9 cellular contexts compared by ENCODE assay signal in the genomic region with DNA sequence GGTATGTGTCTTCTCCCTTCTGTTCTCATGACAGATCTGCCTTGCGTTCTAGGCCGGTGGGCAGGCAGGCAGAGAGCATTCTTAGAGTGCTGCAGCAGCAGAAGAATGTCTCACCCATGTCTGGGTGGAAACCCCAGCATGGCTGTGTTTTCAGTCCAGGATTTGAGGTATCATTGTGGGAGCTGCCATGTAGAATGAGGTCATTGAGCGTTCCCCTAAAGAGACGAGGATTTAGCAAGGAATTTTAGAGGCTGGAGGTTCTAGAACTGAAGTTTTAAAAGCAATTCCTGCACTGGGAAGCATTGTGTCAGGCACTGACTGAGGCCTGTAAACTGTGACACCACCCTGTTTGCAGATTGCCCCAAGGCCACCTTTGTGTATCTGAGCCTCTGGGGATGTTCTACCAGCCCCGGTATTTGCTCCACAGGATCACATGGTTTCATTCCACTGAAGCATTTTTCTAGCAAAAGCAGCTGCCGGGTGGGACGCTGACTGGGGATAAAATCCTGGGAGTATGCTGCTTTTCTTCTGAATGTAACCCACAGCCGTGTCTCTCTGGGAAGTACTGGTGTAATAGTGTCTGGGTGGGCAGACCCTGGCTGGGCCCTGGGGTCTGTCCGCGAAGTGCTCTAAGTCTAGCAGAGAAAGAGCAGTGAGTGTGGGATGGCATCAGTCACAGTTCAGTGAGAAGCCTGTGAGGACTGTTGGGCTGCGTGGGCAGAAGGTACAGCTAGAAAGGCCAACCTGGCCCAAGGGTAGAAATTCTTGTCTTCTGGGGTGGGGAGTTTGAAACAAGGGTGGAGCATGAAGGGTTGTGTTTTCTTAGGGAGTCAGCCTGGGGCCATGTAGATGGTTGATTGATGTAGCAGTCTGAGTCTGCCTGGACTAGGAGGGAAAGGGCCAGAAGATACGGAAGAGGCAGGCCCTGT. TPM values are rescaled to one million over a fixed set of nuclear protein-coding genes. Genes with fewer than 3 reads are reported as not detected.
DNase-seq lines count a peak whose midpoint lies in the region; ATAC-seq and TF ChIP-seq lines count a peak whose summit lies in the region.
"Had no signal": no experiment of that assay in that cellular context is flagged by ENCODE, and none has a peak within 500 bp of the region (broad histone marks: within the 10 kb centered on the region; RNA-seq: fewer than 3 reads in every experiment).

No MANE protein-coding gene starts in this region.

- no peak overlapping the region for H2BK20ac ChIP-seq in IMR-90 (ENCODE audit: low read depth, low read length)

- no peak overlapping the region for H3K27ac ChIP-seq in IMR-90 (ENCODE audit: insufficient read depth, low read length)
- H3K27ac ChIP-seq in endodermal cell (ENCODE audit: low read depth, low read length), result no peak overlapping the region
- H3K27ac ChIP-seq in trophoblast cell (ENCODE audit: low read depth, low read length), result peak overlapping the region; percentile 94

- H4K5ac ChIP-seq in IMR-90 (ENCODE audit: low read depth, low read length), result no peak overlapping the region

- peaks cover 85% of the 10 kb centered on the region for H3K36me3 ChIP-seq in IMR-90 (ENCODE audit: control insufficient read depth, insufficient read depth, low read length)
- H3K36me3 ChIP-seq in endodermal cell (ENCODE audit: control insufficient read depth, insufficient read depth, low read length), result peaks cover 84% of the 10 kb centered on the region
- H3K36me3 ChIP-seq in trophoblast cell (ENCODE audit: control insufficient read depth in 1 of 2, insufficient read depth in 2 of 2, low read length in 2 of 2), result peaks cover 69 to 70% of the 10 kb centered on the region in 2 experiments

- H3K79me2 ChIP-seq in trophoblast cell (ENCODE audit: control insufficient read depth, insufficient read depth, low read length, poor library complexity), result no peaks in the 10 kb centered on the region

- WGBS in IMR-90 (ENCODE audit: extremely low coverage in 2 of 2, insufficient read length in 1 of 2), 2 experiments, result 96% methylated on average over 7 of the region's 12 CpGs; no CpG with 5 or more reads in 1 of the 2 experiments
- WGBS in endodermal cell (ENCODE audit: insufficient coverage in 1 of 2, insufficient read length in 1 of 2), 2 experiments, result 93 to 95% methylated on average over 9 to 12 of the region's 12 CpGs
- no CpG with 5 or more reads among the region's 12 CpGs for WGBS in trophoblast cell (ENCODE audit: extremely low coverage, insufficient coverage, insufficient read length)

- H3K79me1 ChIP-seq in IMR-90 (ENCODE audit: low read depth in 1 of 2, low read length in 2 of 2) (peaks cover 13 to 62% of the 10 kb centered on the region in 2 experiments; a peak in 3 of 4 replicates), trophoblast cell (ENCODE audit: low read length) (peaks cover 12% of the 10 kb centered on the region)

- H3K23ac ChIP-seq in IMR-90 (ENCODE audit: low read depth, low read length) (no peak overlapping the region), trophoblast cell (ENCODE audit: low read length) (no peak overlapping the region)

- peak overlapping the region; percentile 51 for H2AK9ac ChIP-seq in IMR-90 (replicated peaks; ENCODE audit: low read depth, low read length, poor library complexity)

- H3K27me3 Mint-ChIP-seq in endodermal cell (ENCODE audit: insufficient read depth), result no peaks in the 10 kb centered on the region
- H3K27me3 Mint-ChIP-seq: activated naive CD8-positive, alpha-beta T cell had no signal

- H3K18ac ChIP-seq in IMR-90 (ENCODE audit: low read depth, low read length) (no peak overlapping the region), trophoblast cell (ENCODE audit: low read length) (peak overlapping the region; percentile 85)

- H3K14ac ChIP-seq in IMR-90 (replicated peaks; ENCODE audit: low read depth, low read length), result no peak overlapping the region
- peak overlapping the region; percentile 68 for H3K14ac ChIP-seq in trophoblast cell (ENCODE audit: low read length)

- dilution Hi-C loops in IMR-90 (cut with HindIII; ENCODE audit: low sequenced_read_pairs, unreplicated experiment), result no loop called here

- H4K91ac ChIP-seq in IMR-90 (ENCODE audit: insufficient read depth, low read depth, low read length) (no peak overlapping the region), trophoblast cell (ENCODE audit: low read depth, low read length) (peak overlapping the region; percentile 63)

- no TSS peak for BruUV-seq in IMR-90 (replicated peaks; lab: Mats Ljungman, UMichigan)

- no peaks in the 10 kb centered on the region for H3K9me1 ChIP-seq in IMR-90 (ENCODE audit: insufficient read depth, low read length)

- CTCF ChIA-PET in IMR-90 (lab: Yijun Ruan, JAX), result no interaction called here

- peak overlapping the region; percentile 37 for H2BK12ac ChIP-seq in trophoblast cell (ENCODE audit: low read length)

- no peak overlapping the region for H4K8ac ChIP-seq in IMR-90 (ENCODE audit: low read depth in 2 of 2, low read length in 2 of 2)
- H4K8ac ChIP-seq in trophoblast cell (ENCODE audit: low read depth, low read length), result peak overlapping the region; percentile 57

- peaks cover 77% of the 10 kb centered on the region for H3K36me3 Mint-ChIP-seq in endodermal cell (ENCODE audit: low read depth)

- H3K9me3 Mint-ChIP-seq in endodermal cell, result no peaks in the 10 kb centered on the region

- H3K27ac Mint-ChIP-seq in endodermal cell, result peak overlapping the region; percentile 60
- H3K27ac Mint-ChIP-seq: activated naive CD8-positive, alpha-beta T cell had no signal

- H3K4me1 Mint-ChIP-seq in endodermal cell, result no peaks in the 10 kb centered on the region

- intact Hi-C loops in IMR-90 (cut with micrococcal nuclease), result no loop called here

- DNase-seq in IMR-90 (no peak), endodermal cell (no peak), trophoblast cell (peak; percentile 93 to 96), GM13976 (ENCODE audit: low spot score) (no peak), cerebellum (ENCODE audit: low spot score) (no peak)
- DNase-seq: activated CD4-positive, CD25-positive, alpha-beta regulatory T cell; stimulated activated CD4-positive, alpha-beta T cell treated with anti-CD3 and anti-CD28 coated beads, Interleukin-2, amount 100 ng/mL, for 24 hours had no signal

- H3K9ac ChIP-seq in IMR-90 (ENCODE audit: low read depth, low read length) (no peak overlapping the region), endodermal cell (ENCODE audit: extremely low read depth, low read length, poor library complexity, severe bottlenecking) (no peak overlapping the region), trophoblast cell (ENCODE audit: low read length) (peak overlapping the region; percentile 20)

- ATAC-seq in IMR-90 (ENCODE audit: low read depth) (peak; percentile 38), GM18909 (IDR thresholded peaks at IDR 0.05; ENCODE audit: poor library complexity, unreplicated experiment) (no peak)

- no peak for TF ChIP-seq CTCF in IMR-90 (conservative IDR thresholded peaks at IDR 0.05; ENCODE audit: low read depth, low read length)
- no peak for TF ChIP-seq CTCF in endodermal cell (conservative IDR thresholded peaks at IDR 0.05)
- no peak for TF ChIP-seq CTCF in GM13976 (IDR thresholded peaks at IDR 0.05; ENCODE audit: borderline replicate concordance, control extremely low read depth, extremely low read depth, insufficient read depth, missing control alignments)

- TF ChIP-seq RAD21 in IMR-90 (IDR thresholded peaks at IDR 0.05; ENCODE audit: low read length), result no peak

- no peaks in the 10 kb centered on the region for H3K9me3 ChIP-seq in IMR-90 (ENCODE audit: control insufficient read depth, insufficient read depth, low read length)
- no peaks in the 10 kb centered on the region for H3K9me3 ChIP-seq in endodermal cell (ENCODE audit: control insufficient read depth, low read length)
- no peaks in the 10 kb centered on the region for H3K9me3 ChIP-seq in trophoblast cell (ENCODE audit: insufficient read depth, low read depth, low read length)

- H4K20me1 ChIP-seq in IMR-90 (ENCODE audit: insufficient read depth, low read length), result peaks cover 4% of the 10 kb centered on the region

- no peak for TF ChIP-seq POLR2A in IMR-90 (IDR thresholded peaks at IDR 0.05; ENCODE audit: low read depth, low read length)

- H2AFZ ChIP-seq in IMR-90 (replicated peaks; ENCODE audit: low read length, poor library complexity), result no peak overlapping the region
- no peak overlapping the region for H2AFZ ChIP-seq in trophoblast cell (ENCODE audit: insufficient read depth, low read length, poor library complexity)

- H3K4me3 ChIP-seq in IMR-90 (ENCODE audit: insufficient read depth, low read depth, low read length) (no peak overlapping the region), endodermal cell (ENCODE audit: low read length) (no peak overlapping the region), trophoblast cell (ENCODE audit: low read depth, low read length) (no peak overlapping the region)

- H4K12ac ChIP-seq in trophoblast cell (ENCODE audit: low read depth, low read length), result no peak overlapping the region

- peaks cover 7% of the 10 kb centered on the region; the same call in 1 of the 2 replicates for H3K4me1 ChIP-seq in IMR-90 (ENCODE audit: control insufficient read depth, insufficient read depth, low read length)
- no peaks in the 10 kb centered on the region for H3K4me1 ChIP-seq in endodermal cell (ENCODE audit: control insufficient read depth, insufficient read depth, low read length)
- H3K4me1 ChIP-seq in trophoblast cell (ENCODE audit: control insufficient read depth in 1 of 2, insufficient read depth in 2 of 2, low read length in 2 of 2), result peaks cover 11 to 23% of the 10 kb centered on the region in 2 experiments

- H2BK120ac ChIP-seq in IMR-90 (ENCODE audit: low read depth, low read length), result no peak overlapping the region
- H2BK120ac ChIP-seq in trophoblast cell (ENCODE audit: insufficient read depth, low read length, poor library complexity), result peak overlapping the region; percentile 46

- no peak overlapping the region for H2AK5ac ChIP-seq in IMR-90 (ENCODE audit: low read depth, low read length)
- H2AK5ac ChIP-seq in trophoblast cell (ENCODE audit: low read length), result peak overlapping the region; percentile 38

- H2BK5ac ChIP-seq in IMR-90 (ENCODE audit: low read depth, low read length, poor library complexity, severe bottlenecking), result no peak overlapping the region
- H2BK5ac ChIP-seq in trophoblast cell (ENCODE audit: low read depth, low read length, poor library complexity), result peak overlapping the region; percentile 88

- H3K4ac ChIP-seq in IMR-90 (ENCODE audit: low read depth, low read length), result no peak overlapping the region
- H3K4ac ChIP-seq in trophoblast cell (ENCODE audit: low read depth, low read length), result peak overlapping the region; percentile 39

- POLR2A ChIA-PET in IMR-90 (lab: Charles Lee; ENCODE audit: unreplicated experiment), result no interaction called here

- in situ Hi-C loops in IMR-90 (cut with MboI; ENCODE audit: low sequenced_read_pairs) (no loop called here), GM13976 (cut with MboI; ENCODE audit: low sequenced_read_pairs, unreplicated experiment) (loop anchor here (10.0 kb wide), 1 partner anchor 187 kb away; the partner anchor contains the start of gene GFAP)

- H3K27me3 ChIP-seq in IMR-90 (ENCODE audit: control insufficient read depth, insufficient read depth, low read length) (no peaks in the 10 kb centered on the region), endodermal cell (ENCODE audit: control insufficient read depth, insufficient read depth, low read length, poor library complexity, severe bottlenecking) (no peaks in the 10 kb centered on the region), trophoblast cell (ENCODE audit: insufficient read depth, low read length) (no peaks in the 10 kb centered on the region)

- H2BK15ac ChIP-seq in IMR-90 (ENCODE audit: low read depth, low read length), result no peak overlapping the region

- H3K56ac ChIP-seq in IMR-90 (ENCODE audit: extremely low read depth, insufficient read depth, low read length), result no peak overlapping the region

- H3K4me2 ChIP-seq in IMR-90 (ENCODE audit: low read depth, low read length), result no peak overlapping the region
- peak overlapping the region; percentile 34 for H3K4me2 ChIP-seq in trophoblast cell (ENCODE audit: low read length)

- no peak overlapping the region for H3K4me3 Mint-ChIP-seq in endodermal cell
- H3K4me3 Mint-ChIP-seq: activated naive CD8-positive, alpha-beta T cell had no signal

RNA-seq across cellular contexts. Expression of gene PLCD3, which starts 30.2 kb away (rescaled TPM):
- total RNA-seq in IMR-90 (2012; rRNA removed) (5.3 and 5.6 TPM in 2 replicates), endodermal cell (10 to 100 TPM; 34.8 to 42.9 TPM), cerebellum (9.5 TPM)
- polyA plus RNA-seq in IMR-90 (2012; rRNA removed), result 36.6 and 39.0 TPM in 2 replicates
- polyA plus RNA-seq in IMR-90 (2012; cell fraction: cytosol; rRNA removed), result 14.8 and 45.8 TPM in 2 replicates
- polyA plus RNA-seq in IMR-90 (2012; cell fraction: nucleus; rRNA removed; ENCODE audit: low replicate concordance), result 35.9 and 73.0 TPM in 2 replicates
- 16.1 TPM for polyA plus RNA-seq in endodermal cell (2013, experiment 1 of 2)
- 20.9 TPM for polyA plus RNA-seq in endodermal cell (2013, experiment 2 of 2)
- polyA plus RNA-seq in trophoblast cell (2013), result 53.9 and 61.0 TPM in 2 replicates

RNA-seq across cellular contexts. Expression of gene ACBD4, which starts 33.3 kb away (rescaled TPM):
- total RNA-seq in IMR-90 (2012; rRNA removed) (1.7 and 2.3 TPM in 2 replicates), endodermal cell (10 to 100 TPM; 17.4 to 19.5 TPM), cerebellum (1.9 TPM)
- polyA plus RNA-seq in IMR-90 (2012; rRNA removed), result 5.7 and 6.1 TPM in 2 replicates
- polyA plus RNA-seq in IMR-90 (2012; cell fraction: cytosol; rRNA removed), result 4.5 and 5.5 TPM in 2 replicates
- 29.9 and 39.6 TPM in 2 replicates for polyA plus RNA-seq in IMR-90 (2012; cell fraction: nucleus; rRNA removed; ENCODE audit: low replicate concordance)
- polyA plus RNA-seq in endodermal cell (2013, experiment 1 of 2), result 6.8 TPM
- polyA plus RNA-seq in endodermal cell (2013, experiment 2 of 2), result 6.0 TPM
- 3.8 TPM in 2 replicates for polyA plus RNA-seq in trophoblast cell (2013)

RNA-seq across cellular contexts. Expression of gene NMT1, which starts 41.0 kb away (rescaled TPM):
- 57.5 and 60.6 TPM in 2 replicates for total RNA-seq in IMR-90 (2012; rRNA removed)
- polyA plus RNA-seq in IMR-90 (2012; rRNA removed), result 36.0 and 38.0 TPM in 2 replicates
- polyA plus RNA-seq in IMR-90 (2012; cell fraction: cytosol; rRNA removed), result 21.3 and 29.7 TPM in 2 replicates
- polyA plus RNA-seq in IMR-90 (2012; cell fraction: nucleus; rRNA removed; ENCODE audit: low replicate concordance), result 26.3 and 44.4 TPM in 2 replicates
- 100 to 1,000 TPM; 122 to 136 TPM for total RNA-seq in endodermal cell
- polyA plus RNA-seq in endodermal cell (2013, experiment 1 of 2), result 112 TPM
- 98.6 TPM for polyA plus RNA-seq in endodermal cell (2013, experiment 2 of 2)
- polyA plus RNA-seq in trophoblast cell (2013), result 114 and 115 TPM in 2 replicates
- 30.4 TPM for total RNA-seq in cerebellum

RNA-seq across cellular contexts. Expression of gene HEXIM1, which starts 46.1 kb away (rescaled TPM):
- total RNA-seq in IMR-90 (2012; rRNA removed) (5.9 and 8.6 TPM in 2 replicates), endodermal cell (10 to 100 TPM; 37.0 to 39.2 TPM), cerebellum (5.4 TPM)
- polyA plus RNA-seq in IMR-90 (2012; rRNA removed), result 14.5 TPM in 2 replicates
- polyA plus RNA-seq in IMR-90 (2012; cell fraction: cytosol; rRNA removed), result 13.5 and 13.8 TPM in 2 replicates
- 8.5 and 12.5 TPM in 2 replicates for polyA plus RNA-seq in IMR-90 (2012; cell fraction: nucleus; rRNA removed; ENCODE audit: low replicate concordance)
- polyA plus RNA-seq in endodermal cell (2013, experiment 1 of 2), result 20.1 TPM
- 19.4 TPM for polyA plus RNA-seq in endodermal cell (2013, experiment 2 of 2)
- polyA plus RNA-seq in trophoblast cell (2013), result 108 and 114 TPM in 2 replicates

RNA-seq across cellular contexts. Expression of gene DCAKD, which starts 50.7 kb away (rescaled TPM):
- total RNA-seq in IMR-90 (2012; rRNA removed) (42.5 and 47.9 TPM in 2 replicates), endodermal cell (10 to 100 TPM; 54.5 to 69.4 TPM), cerebellum (41.9 TPM)
- 31.3 and 32.3 TPM in 2 replicates for polyA plus RNA-seq in IMR-90 (2012; rRNA removed)
- 24.2 and 46.9 TPM in 2 replicates for polyA plus RNA-seq in IMR-90 (2012; cell fraction: cytosol; rRNA removed)
- 30.5 and 63.2 TPM in 2 replicates for polyA plus RNA-seq in IMR-90 (2012; cell fraction: nucleus; rRNA removed; ENCODE audit: low replicate concordance)
- polyA plus RNA-seq in endodermal cell (2013, experiment 1 of 2), result 53.1 TPM
- polyA plus RNA-seq in endodermal cell (2013, experiment 2 of 2), result 55.4 TPM
- polyA plus RNA-seq in trophoblast cell (2013), result 34.4 and 36.2 TPM in 2 replicates

Comparison
In these comparisons a context has a peak if more than half of its experiments do, and no peak if none do; other contexts are left out.
1. DNase-seq: peak in trophoblast cell (2 of 2); none in IMR-90 (single experiment), endodermal cell (single experiment), GM13976 (single experiment) and cerebellum (single experiment).